ENCODE assay signal across 9 cellular contexts in the genomic region with DNA sequence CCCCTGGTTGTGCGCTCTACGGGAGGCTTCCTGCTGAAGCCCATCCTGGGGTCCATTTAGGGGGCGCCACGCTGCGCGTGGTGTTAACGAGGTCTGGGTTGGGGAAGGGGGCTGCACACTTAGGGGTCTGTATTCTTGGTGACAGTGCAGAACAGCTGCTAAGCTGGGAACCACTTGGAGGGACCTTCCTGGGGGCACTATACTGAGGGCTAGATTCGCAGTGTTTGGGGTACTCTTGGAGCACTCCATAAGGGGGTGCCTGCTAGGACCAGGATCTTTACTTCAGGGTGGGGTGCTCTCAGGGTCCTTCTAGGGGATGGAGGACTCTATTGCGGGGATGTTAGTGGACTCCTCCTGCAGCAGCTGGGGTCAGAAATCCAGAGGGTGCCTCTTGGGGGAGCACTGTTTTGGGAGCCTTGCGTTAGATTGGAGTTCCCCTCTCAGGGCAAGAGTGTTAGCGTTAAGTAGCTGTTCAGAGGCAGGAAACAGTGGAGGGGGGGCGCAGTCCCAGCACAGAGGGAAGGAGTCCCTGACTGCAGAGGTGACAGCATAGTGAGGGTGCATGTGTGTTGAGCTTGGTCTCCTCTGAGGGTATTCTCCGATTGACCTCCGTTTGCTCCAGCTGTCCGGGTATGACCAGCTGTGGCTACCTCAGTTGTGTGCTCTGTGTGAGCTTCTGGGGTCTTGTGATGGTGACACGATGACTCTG. TPM values are rescaled to one million over a fixed set of nuclear protein-coding genes. Genes with fewer than 3 reads are reported as not detected.
A peak's percentile ranks its signal among the peaks of the same experiment; 100 is the strongest.
DNase-seq lines count a peak whose midpoint lies in the region; ATAC-seq and TF ChIP-seq lines count a peak whose summit lies in the region.
"Had no signal": no experiment of that assay in that cellular context is flagged by ENCODE, and none has a peak within 500 bp of the region (broad histone marks: within the 10 kb centered on the region; RNA-seq: fewer than 3 reads in every experiment).

No MANE protein-coding gene starts in this region.

- BruUV-seq in HCT116 (replicated peaks; lab: Mats Ljungman, UMichigan), result no TSS peak

- no peaks in the 10 kb centered on the region for H4K20me1 ChIP-seq in HCT116 (ENCODE audit: insufficient read depth)

- ATAC-seq in CD4-positive, alpha-beta T cell (ENCODE audit: poor library complexity), result no peak
- ATAC-seq in HCT116 (no peak), WTC11 (no peak), gastroesophageal sphincter (no peak), GM18868 (IDR thresholded peaks at IDR 0.05; ENCODE audit: unreplicated experiment) (no peak)

- POLR2A ChIA-PET in CD4-positive, alpha-beta T cell (lab: Charles Lee), result interaction anchor here (0.6 to 5.3 kb wide), 2 partner anchors 17 to 194 kb away, joined by 3 to 27 read pairs; partner anchors contain the start of gene CDC37
- POLR2A ChIA-PET in HCT116 (lab: Charles Lee) (interaction anchor here (0.5 to 1.8 kb wide), 3 partner anchors 10 to 132 kb away, joined by 3 to 4 read pairs (median 3); partner anchors contain the start of gene ICAM5), WTC11 (lab: Charles Lee) (interaction anchor here (1.0 kb wide), 1 partner anchor 274 kb away, joined by 3 read pairs; no protein-coding TSS in a partner anchor)

- intact Hi-C loops in CD4-positive, alpha-beta T cell (cut with DNase I, micrococcal nuclease), result no loop called here
- intact Hi-C loops in HCT116 (cut with micrococcal nuclease), result no loop called here

- CTCF ChIA-PET in CD4-positive, alpha-beta T cell (lab: Charles Lee), result interaction anchor here (1.3 to 2.0 kb wide), 6 partner anchors 10 to 31 kb away, joined by 4 to 17 read pairs (median 5); no protein-coding TSS in a partner anchor
- CTCF ChIA-PET in HCT116 (lab: Charles Lee) (interaction anchor here (1.1 to 1.2 kb wide), 2 partner anchors 10 to 18 kb away, joined by 4 read pairs; partner anchors contain the start of gene CDC37), WTC11 (lab: Charles Lee) (interaction anchor here (0.5 to 4.8 kb wide), 18 partner anchors 9 to 280 kb away, joined by 3 to 51 read pairs (median 4); partner anchors contain the start of genes CDC37 and QTRT1)

- H3K27ac Mint-ChIP-seq in CD4-positive, alpha-beta T cell, result peak overlapping the region; percentile 53
- H3K27ac Mint-ChIP-seq in WTC11, result no peak overlapping the region
- H3K27ac Mint-ChIP-seq in mesothelial cell of epicardium, result no peak overlapping the region

- peaks cover 30% of the 10 kb centered on the region for H3K79me2 ChIP-seq in HCT116 (ENCODE audit: insufficient read depth, low read length)

- no peak for TF ChIP-seq RAD21 in HCT116 (IDR thresholded peaks at IDR 0.05; ENCODE audit: low read depth)

- peaks cover 38 to 77% of the 10 kb centered on the region in 2 experiments for H3K4me1 ChIP-seq in HCT116 (ENCODE audit: control insufficient read depth in 1 of 2, insufficient read depth in 2 of 2, low read length in 2 of 2)
- peaks cover 0 to 58% (median 32%) of the 10 kb centered on the region in 3 donors for H3K4me1 ChIP-seq in gastroesophageal sphincter

- peaks cover 83% of the 10 kb centered on the region for H3K27me3 ChIP-seq in CD4-positive, alpha-beta T cell (ENCODE audit: control insufficient read depth, insufficient read depth, low read length)
- H3K27me3 ChIP-seq in HCT116 (ENCODE audit: insufficient read depth, low read length) (no peaks in the 10 kb centered on the region), gastroesophageal sphincter (peaks cover 94% of the 10 kb centered on the region)

- TF ChIP-seq CTCF in CD4-positive, alpha-beta T cell (IDR thresholded peaks at IDR 0.05), result no peak
- TF ChIP-seq CTCF in HCT116 (IDR thresholded peaks at IDR 0.05 in 2 of 3, conservative IDR thresholded peaks at IDR 0.05 in 1 of 3; ENCODE audit: borderline replicate concordance in 1 of 3, insufficient read depth in 1 of 3, low read depth in 2 of 3, low read length in 2 of 3), result 0 out of 6 replicates have a peak, but pooled peaks of 1 of the 3 experiments have one; percentile 23
- TF ChIP-seq CTCF in WTC11 (IDR thresholded peaks at IDR 0.05), result no peak
- TF ChIP-seq CTCF in mesothelial cell of epicardium (IDR thresholded peaks at IDR 0.05; ENCODE audit: unreplicated experiment), result no peak
- TF ChIP-seq CTCF in gastroesophageal sphincter (IDR thresholded peaks at IDR 0.05), result no peak

- TF ChIP-seq POLR2A in HCT116 (IDR thresholded peaks at IDR 0.05; ENCODE audit: borderline replicate concordance, extremely low read depth, insufficient read depth, insufficient read length), result no peak
- TF ChIP-seq POLR2A in gastroesophageal sphincter (IDR thresholded peaks at IDR 0.05), result no peak

- 0% methylated on average over 1 of the region's 16 CpGs; no CpG with 5 or more reads in 1 of the 2 donors for WGBS in gastroesophageal sphincter (ENCODE audit: low coverage in 1 of 2), 2 donors

- H3K27ac ChIP-seq in CD4-positive, alpha-beta T cell (ENCODE audit: low read depth, low read length), result no peak overlapping the region
- H3K27ac ChIP-seq in HCT116 (ENCODE audit: low read depth, low read length) (peak overlapping the region; percentile 80; the same call in 1 of the 2 replicates), gastroesophageal sphincter (no peak overlapping the region)
- H3K27ac ChIP-seq: neutrophil had no signal

- peaks cover 4% of the 10 kb centered on the region for H3K36me3 Mint-ChIP-seq in CD4-positive, alpha-beta T cell (ENCODE audit: low read depth)
- H3K36me3 Mint-ChIP-seq in WTC11 (no peaks in the 10 kb centered on the region), mesothelial cell of epicardium (no peaks in the 10 kb centered on the region)

- H3K9me3 ChIP-seq in CD4-positive, alpha-beta T cell (ENCODE audit: control insufficient read depth, low read length), result no peaks in the 10 kb centered on the region
- H3K9me3 ChIP-seq in HCT116 (ENCODE audit: control insufficient read depth in 1 of 2, insufficient read depth in 1 of 2, low read depth in 1 of 2, low read length in 2 of 2) (no peaks in the 10 kb centered on the region), gastroesophageal sphincter (no peaks in the 10 kb centered on the region)
- H3K9me3 ChIP-seq: neutrophil had no signal

- H3K4me3 Mint-ChIP-seq in CD4-positive, alpha-beta T cell, result peak overlapping the region; percentile 50
- peak overlapping the region; percentile 4 for H3K4me3 Mint-ChIP-seq in WTC11
- H3K4me3 Mint-ChIP-seq in mesothelial cell of epicardium, result peak overlapping the region; percentile 46

- TF ChIP-seq EP300 in gastroesophageal sphincter (IDR thresholded peaks at IDR 0.05), result no peak

- peaks cover 80% of the 10 kb centered on the region for H3K27me3 Mint-ChIP-seq in CD4-positive, alpha-beta T cell
- H3K27me3 Mint-ChIP-seq in WTC11 (ENCODE audit: low read depth) (peaks cover 94% of the 10 kb centered on the region), mesothelial cell of epicardium (ENCODE audit: low read depth) (peaks cover 92% of the 10 kb centered on the region)

- no peak overlapping the region for H2AFZ ChIP-seq in HCT116 (ENCODE audit: low read depth, low read length, poor library complexity, severe bottlenecking)

- H3K36me3 ChIP-seq in HCT116 (ENCODE audit: control insufficient read depth in 1 of 2, insufficient read depth in 2 of 2, low read length in 2 of 2) (no peaks in the 10 kb centered on the region), gastroesophageal sphincter (no peaks in the 10 kb centered on the region)
- H3K36me3 ChIP-seq: neutrophil had no signal

- RAD21 ChIA-PET in HCT116 (lab: Charles Lee; ENCODE audit: low non-redundant PET in 1 of 2, low total read pairs in 2 of 2, uncharacterized antibody in 2 of 2, unreplicated experiment in 2 of 2), result no interaction called here

- no peaks in the 10 kb centered on the region for H3K9me2 ChIP-seq in HCT116 (ENCODE audit: insufficient read depth)

- DNase-seq in CD4-positive, alpha-beta T cell, result no peak
- no peak for DNase-seq in HCT116 (ENCODE audit: low read depth, low spot score)
- no peak for DNase-seq in WTC11 (ENCODE audit: low spot score)
- DNase-seq in mesothelial cell of epicardium (ENCODE audit: low spot score in 2 of 2, unreplicated experiment in 2 of 2), result no peak
- DNase-seq in NCI-H2171 treated with DMSO at 0.1 percent for 48 hours (lab: John Stamatoyannopoulos, UW), result no peak
- DNase-seq in SKM-1 treated with dmso at 0.1 percent for 144 hours (lab: John Stamatoyannopoulos, UW; ENCODE audit: unreplicated experiment), result no peak

- peaks cover 52% of the 10 kb centered on the region for H3K4me1 Mint-ChIP-seq in CD4-positive, alpha-beta T cell (ENCODE audit: low read depth)
- H3K4me1 Mint-ChIP-seq in WTC11 (peaks cover 24% of the 10 kb centered on the region), mesothelial cell of epicardium (peaks cover 32% of the 10 kb centered on the region)

- H3K9me3 Mint-ChIP-seq in CD4-positive, alpha-beta T cell, result no peaks in the 10 kb centered on the region
- no peaks in the 10 kb centered on the region for H3K9me3 Mint-ChIP-seq in WTC11
- no peaks in the 10 kb centered on the region for H3K9me3 Mint-ChIP-seq in mesothelial cell of epicardium

- peak overlapping the region; percentile 66 for H3K9ac ChIP-seq in HCT116 (ENCODE audit: low read length)

- H3K4me3 ChIP-seq in HCT116 (replicated peaks in 1 of 2; ENCODE audit: low read depth in 1 of 2, low read length in 2 of 2) (peak overlapping the region; percentile 61 to 70), gastroesophageal sphincter (no peak overlapping the region)

- peak overlapping the region; percentile 74 for H3K4me2 ChIP-seq in HCT116 (ENCODE audit: low read length)

TF ChIP-seq in HCT116, 20 proteins besides CTCF, POLR2A, EP300 and RAD21 (continues in another document):
- TF ChIP-seq JUND (IDR thresholded peaks at IDR 0.05), result no peak
- TF ChIP-seq EZH2 (IDR thresholded peaks at IDR 0.05), result no peak
- no peak for TF ChIP-seq EGR1 (IDR thresholded peaks at IDR 0.05; ENCODE audit: low read depth)

RNA-seq across cellular contexts. Expression of gene PDE4A, which starts 1.1 kb away (rescaled TPM):
- total RNA-seq in CD4-positive, alpha-beta T cell, result 1 to 10 TPM; 1.5 to 2.1 TPM
- total RNA-seq in HCT116 (2021; ENCODE audit: unreplicated experiment), result 33.7 TPM
- 23.3 and 25.2 TPM in 2 replicates for polyA plus RNA-seq in HCT116 (2012)
- 5.3 to 5.9 TPM (median 5.8 TPM) in 3 replicates for total RNA-seq in WTC11 (2021)
- 2.9 to 3.1 TPM (median 3.0 TPM) in 3 replicates for total RNA-seq in mesothelial cell of epicardium
- 10 to 100 TPM in 2 of 4 donors, 1 to 10 TPM in 2; 7.3 to 22.5 (median 10.0) TPM for total RNA-seq in gastroesophageal sphincter

RNA-seq across cellular contexts. Expression of gene CDC37, which starts 18.1 kb away (rescaled TPM):
- total RNA-seq in CD4-positive, alpha-beta T cell, result 100 to 1,000 TPM; 162 to 164 TPM
- total RNA-seq in HCT116 (2021; ENCODE audit: unreplicated experiment) (260 TPM), WTC11 (2021) (163 to 204 TPM (median 164 TPM) in 3 replicates), mesothelial cell of epicardium (153 to 160 TPM (median 159 TPM) in 3 replicates), gastroesophageal sphincter (100 to 1,000 TPM; 144 to 177 (median 162) TPM)
- polyA plus RNA-seq in HCT116 (2012), result 336 and 355 TPM in 2 replicates

RNA-seq across cellular contexts. Expression of gene TYK2, which starts 41.0 kb away (rescaled TPM):
- 100 to 1,000 TPM; 229 to 253 TPM for total RNA-seq in CD4-positive, alpha-beta T cell
- total RNA-seq in HCT116 (2021; ENCODE audit: unreplicated experiment), result 110 TPM
- 97.1 and 98.1 TPM in 2 replicates for polyA plus RNA-seq in HCT116 (2012)
- 63.8 to 66.4 TPM (median 65.1 TPM) in 3 replicates for total RNA-seq in WTC11 (2021)
- 142 to 148 TPM (median 146 TPM) in 3 replicates for total RNA-seq in mesothelial cell of epicardium
- 10 to 100 TPM; 40.8 to 77.2 (median 53.9) TPM for total RNA-seq in gastroesophageal sphincter

Comparison
In these comparisons a context has a peak if more than half of its experiments do, and no peak if none do; other contexts are left out.
1. H3K4me3 ChIP-seq: peak in HCT116 (2 of 2); none in gastroesophageal sphincter (0 of 2).
2. Peak in every context shown above with its lines, with median percentiles within 50 percentile points of each other: H3K4me3 Mint-ChIP-seq.